18 cellular contexts compared by ENCODE assay signal in the genomic region with DNA sequence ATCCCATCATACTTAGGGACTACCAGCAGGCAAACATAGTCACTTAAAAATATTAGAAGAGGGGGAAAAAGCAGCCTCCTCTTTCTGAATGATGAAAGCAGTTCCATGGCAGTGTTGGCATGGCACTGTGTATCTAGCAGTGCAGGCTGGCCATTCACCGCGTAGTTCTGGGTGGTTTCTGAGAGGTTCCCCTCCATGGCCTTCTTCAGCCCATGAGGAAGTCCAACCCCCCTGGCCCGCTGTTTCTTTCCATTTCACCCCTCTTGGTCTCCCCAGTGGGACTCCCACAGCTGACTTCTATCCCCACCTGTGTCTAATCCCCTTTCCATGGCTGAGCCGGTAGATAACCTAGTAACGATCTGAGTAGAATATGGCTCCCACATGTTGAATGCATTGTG. TPM values are rescaled to one million over a fixed set of nuclear protein-coding genes. Genes with fewer than 3 reads are reported as not detected.
A peak's percentile ranks its signal among the peaks of the same experiment; 100 is the strongest.
DNase-seq lines count a peak whose midpoint lies in the region; ATAC-seq and TF ChIP-seq lines count a peak whose summit lies in the region.
"Had no signal": no experiment of that assay in that cellular context is flagged by ENCODE, and none has a peak within 500 bp of the region (broad histone marks: within the 10 kb centered on the region; RNA-seq: fewer than 3 reads in every experiment).

No MANE protein-coding gene starts in this region.

- DNase-seq in activated effector memory CD4-positive, alpha-beta T cell treated with anti-CD3 and anti-CD28 coated beads, Interleukin-2, amount 50 U/mL, for 16 hours: peak; percentile 14
- DNase-seq in activated effector memory CD4-positive, alpha-beta T cell treated with Interleukin-2 at 50 U/mL for 16 hours: no peak
- DNase-seq in WTC11 (ENCODE audit: low spot score) (no peak), hepatocyte (ENCODE audit: low spot score) (no peak), smooth muscle cell (lab: John Stamatoyannopoulos, UW; ENCODE audit: unreplicated experiment) (no peak), GOT3 (lab: John Stamatoyannopoulos, UW) (no peak), NCI-H2171 treated with DMSO at 0.1 percent for 48 hours (lab: John Stamatoyannopoulos, UW) (no peak)
- DNase-seq in activated CD8-positive, alpha-beta T cell treated with anti-CD3 and anti-CD28 coated beads for 36 hours: no peak
- DNase-seq: 8988T; activated CD4-positive, alpha-beta memory T cell treated with anti-CD3 and anti-CD28 coated beads for 36 hours; activated T-cell treated with anti-CD3 and anti-CD28 coated beads, Interleukin-2, amount 50 U/mL, for 4 hours; CD8-positive, alpha-beta T cell; cortex of kidney; esophagus squamous epithelium; NCI-H2081; occipital lobe; SW 1271; upper lobe of right lung had no signal

- no peaks in the 10 kb centered on the region for H3K27me3 Mint-ChIP-seq in WTC11 (ENCODE audit: low read depth)
- no peaks in the 10 kb centered on the region for H3K27me3 Mint-ChIP-seq in activated CD8-positive, alpha-beta T cell treated with anti-CD3 and anti-CD28 coated beads for 36 hours
- H3K27me3 Mint-ChIP-seq: activated CD4-positive, alpha-beta memory T cell treated with anti-CD3 and anti-CD28 coated beads for 36 hours had no signal

- H3K4me3 Mint-ChIP-seq in WTC11: no peak overlapping the region
- H3K4me3 Mint-ChIP-seq in activated CD8-positive, alpha-beta T cell treated with anti-CD3 and anti-CD28 coated beads for 36 hours: no peak overlapping the region
- H3K4me3 Mint-ChIP-seq: activated CD4-positive, alpha-beta memory T cell treated with anti-CD3 and anti-CD28 coated beads for 36 hours; activated T-cell treated with anti-CD3 and anti-CD28 coated beads, Interleukin-2, amount 50 U/mL, for 4 hours; CD8-positive, alpha-beta T cell had no signal

- peaks cover 36% of the 10 kb centered on the region for H3K4me1 Mint-ChIP-seq in WTC11
- H3K4me1 Mint-ChIP-seq in activated CD8-positive, alpha-beta T cell treated with anti-CD3 and anti-CD28 coated beads for 36 hours (ENCODE audit: low read depth): peaks cover 48% of the 10 kb centered on the region

- H3K4me2 ChIP-seq in hepatocyte: no peak overlapping the region
- H3K4me2 ChIP-seq in smooth muscle cell: peak overlapping the region; percentile 52

- no peaks in the 10 kb centered on the region for H3K9me3 ChIP-seq in hepatocyte (ENCODE audit: low read depth)
- no peaks in the 10 kb centered on the region for H3K9me3 ChIP-seq in smooth muscle cell (replicated peaks; ENCODE audit: low read depth)
- H3K9me3 ChIP-seq: esophagus squamous epithelium, upper lobe of right lung had no signal

- H3K27ac ChIP-seq in hepatocyte (peak overlapping the region; percentile 59), smooth muscle cell (ENCODE audit: low read depth) (peak overlapping the region; percentile 75)

- H3K9me2 ChIP-seq in hepatocyte (replicated peaks; ENCODE audit: insufficient read depth): no peaks in the 10 kb centered on the region

- H3K36me3 ChIP-seq in hepatocyte (replicated peaks; ENCODE audit: insufficient read depth, low read depth): no peaks in the 10 kb centered on the region
- H3K36me3 ChIP-seq in smooth muscle cell (ENCODE audit: low read depth): no peaks in the 10 kb centered on the region

- H3K27me3 ChIP-seq in hepatocyte (no peaks in the 10 kb centered on the region), smooth muscle cell (ENCODE audit: low read depth) (no peaks in the 10 kb centered on the region)
- H3K27me3 ChIP-seq: esophagus squamous epithelium, upper lobe of right lung had no signal

- no peak overlapping the region for H3K4me3 ChIP-seq in hepatocyte
- no peak overlapping the region for H3K4me3 ChIP-seq in smooth muscle cell
- H3K4me3 ChIP-seq: esophagus squamous epithelium, upper lobe of right lung had no signal

- no peak overlapping the region for H3K9ac ChIP-seq in smooth muscle cell (ENCODE audit: low read depth)

- H3F3A ChIP-seq in smooth muscle cell (ENCODE audit: low read depth): peaks cover 24% of the 10 kb centered on the region

- no peak for ATAC-seq in WTC11
- ATAC-seq in activated CD8-positive, alpha-beta T cell treated with anti-CD3 and anti-CD28 coated beads for 36 hours: no peak
- ATAC-seq: activated T-cell treated with anti-CD3 and anti-CD28 coated beads, Interleukin-2, amount 50 U/mL, for 4 hours; CD8-positive, alpha-beta T cell had no signal

- intact Hi-C loops in activated CD8-positive, alpha-beta T cell treated with anti-CD3 and anti-CD28 coated beads for 36 hours (cut with micrococcal nuclease): no loop called here

- H3K9me3 Mint-ChIP-seq in WTC11: no peaks in the 10 kb centered on the region
- no peaks in the 10 kb centered on the region for H3K9me3 Mint-ChIP-seq in activated CD8-positive, alpha-beta T cell treated with anti-CD3 and anti-CD28 coated beads for 36 hours
- H3K9me3 Mint-ChIP-seq: activated CD4-positive, alpha-beta memory T cell treated with anti-CD3 and anti-CD28 coated beads for 36 hours; activated T-cell treated with anti-CD3 and anti-CD28 coated beads, Interleukin-2, amount 50 U/mL, for 4 hours; CD8-positive, alpha-beta T cell had no signal

- H3K4me1 ChIP-seq in hepatocyte (ENCODE audit: insufficient read depth) (peaks cover 19% of the 10 kb centered on the region), smooth muscle cell (ENCODE audit: low read depth) (peaks cover 29% of the 10 kb centered on the region)

- CTCF ChIA-PET in WTC11 (lab: Charles Lee): no interaction called here
- CTCF ChIA-PET in activated CD8-positive, alpha-beta T cell treated with anti-CD3 and anti-CD28 coated beads for 36 hours (lab: Charles Lee): no interaction called here

- no peak overlapping the region for H2AFZ ChIP-seq in hepatocyte
- H2AFZ ChIP-seq in smooth muscle cell (ENCODE audit: low read depth): no peak overlapping the region

- H4K20me1 ChIP-seq in hepatocyte (ENCODE audit: insufficient read depth, poor library complexity, severe bottlenecking) (no peaks in the 10 kb centered on the region), smooth muscle cell (ENCODE audit: low read depth) (no peaks in the 10 kb centered on the region)

- H3K79me2 ChIP-seq in hepatocyte (peaks cover 25% of the 10 kb centered on the region), smooth muscle cell (ENCODE audit: low read depth) (peaks cover 50% of the 10 kb centered on the region)

- peak overlapping the region; percentile 64 for H3K27ac Mint-ChIP-seq in WTC11
- H3K27ac Mint-ChIP-seq in activated CD8-positive, alpha-beta T cell treated with anti-CD3 and anti-CD28 coated beads for 36 hours: no peak overlapping the region
- H3K27ac Mint-ChIP-seq: activated CD4-positive, alpha-beta memory T cell treated with anti-CD3 and anti-CD28 coated beads for 36 hours; CD8-positive, alpha-beta T cell had no signal

- POLR2A ChIA-PET in WTC11 (lab: Charles Lee): no interaction called here
- POLR2A ChIA-PET in activated CD8-positive, alpha-beta T cell treated with anti-CD3 and anti-CD28 coated beads for 36 hours (lab: Charles Lee): interaction anchor here (1.0 kb wide), 1 partner anchor 9 kb away, joined by 6 read pairs; no protein-coding TSS in a partner anchor

- 98% methylated on average over 5 of the region's 5 CpGs for WGBS in hepatocyte (ENCODE audit: low lambda C conversion rate, missing lambda C conversion rate)
- WGBS in smooth muscle cell (ENCODE audit: low lambda C conversion rate): 96% methylated on average over 5 of the region's 5 CpGs

- peaks cover 18% of the 10 kb centered on the region for H3K36me3 Mint-ChIP-seq in WTC11
- H3K36me3 Mint-ChIP-seq in activated CD8-positive, alpha-beta T cell treated with anti-CD3 and anti-CD28 coated beads for 36 hours (ENCODE audit: low read depth): peaks cover 23% of the 10 kb centered on the region

- TF ChIP-seq CTCF in WTC11 (IDR thresholded peaks at IDR 0.05) (no peak), hepatocyte (IDR thresholded peaks at IDR 0.05; ENCODE audit: poor library complexity) (no peak), smooth muscle cell (IDR thresholded peaks at IDR 0.05; ENCODE audit: borderline replicate concordance, insufficient read depth, poor library complexity, severe bottlenecking) (no peak)
- TF ChIP-seq CTCF in activated CD8-positive, alpha-beta T cell treated with anti-CD3 and anti-CD28 coated beads for 36 hours (IDR thresholded peaks at IDR 0.05): no peak

TF ChIP-seq in WTC11, 78 proteins besides CTCF, POLR2A, EP300 and RAD21 (continues in another document):
- no peak for TF ChIP-seq CDX4 (CRISPR knock-in tag; IDR thresholded peaks at IDR 0.05; ENCODE audit: borderline replicate concordance)
- no peak for TF ChIP-seq ELF4 (CRISPR knock-in tag; IDR thresholded peaks at IDR 0.05; ENCODE audit: low read depth)
- TF ChIP-seq, protein P1, sequence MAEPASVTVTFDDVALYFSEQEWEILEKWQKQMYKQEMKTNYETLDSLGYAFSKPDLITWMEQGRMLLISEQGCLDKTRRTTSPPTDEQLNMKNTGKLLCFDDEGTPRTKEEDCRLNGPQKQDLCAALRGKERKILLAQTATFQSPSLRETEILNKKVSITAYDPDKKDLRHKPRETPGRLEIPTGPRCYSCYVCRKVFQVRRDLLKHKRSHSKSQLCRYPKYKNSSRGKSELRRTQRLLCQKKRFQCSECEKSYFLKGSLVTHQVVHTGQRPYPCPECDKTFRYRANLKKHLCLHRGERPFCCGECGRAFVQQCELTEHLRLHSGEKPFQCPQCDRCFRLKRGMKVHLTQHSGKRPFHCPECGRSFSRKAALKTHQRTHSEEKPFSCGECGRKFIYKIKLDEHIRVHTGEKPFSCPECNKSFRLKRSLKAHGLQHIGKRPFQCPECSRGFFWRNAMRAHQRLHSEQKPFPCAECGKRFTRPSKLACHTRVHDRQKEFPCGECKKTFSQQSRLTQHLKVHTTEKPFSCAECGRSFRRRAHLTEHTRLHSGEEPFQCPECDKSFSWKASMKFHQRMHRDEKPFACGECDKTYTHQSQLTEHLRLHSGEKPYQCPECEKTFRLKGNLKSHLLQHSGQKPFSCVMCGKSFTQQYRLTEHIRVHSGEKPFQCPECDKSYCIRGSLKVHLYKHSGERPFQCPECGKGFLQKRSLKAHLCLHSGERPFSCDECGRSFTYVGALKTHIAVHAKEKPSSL (CRISPR knock-in tag; conservative IDR thresholded peaks at IDR 0.05): no peak

RNA-seq across cellular contexts. Expression of gene PPARD, which starts 17.0 kb away (rescaled TPM):
- 14.7 to 17.1 TPM (median 16.8 TPM) in 3 replicates for total RNA-seq in WTC11 (2021)
- total RNA-seq in hepatocyte: 7.6 and 9.1 TPM in 2 replicates
- 17.4 and 20.4 TPM in 2 replicates for polyA plus RNA-seq in hepatocyte
- total RNA-seq in smooth muscle cell: 8.2 and 10.6 TPM in 2 replicates
- polyA plus RNA-seq in smooth muscle cell: 25.7 and 31.1 TPM in 2 replicates
- 10 to 100 TPM; 26.6 to 26.7 TPM for total RNA-seq in activated CD8-positive, alpha-beta T cell treated with anti-CD3 and anti-CD28 coated beads for 36 hours
